ENCODE assay signal across 9 cellular contexts in genomic region chr22:32103648-32104326, GRCh38. TPM values are rescaled to one million over a fixed set of nuclear protein-coding genes. Genes with fewer than 3 reads are reported as not detected.
A peak's percentile ranks its signal among the peaks of the same experiment; 100 is the strongest.
DNase-seq lines count a peak whose midpoint lies in the region; ATAC-seq and TF ChIP-seq lines count a peak whose summit lies in the region.
"Had no signal": no experiment of that assay in that cellular context is flagged by ENCODE, and none has a peak within 500 bp of the region (broad histone marks: within the 10 kb centered on the region; RNA-seq: fewer than 3 reads in every experiment).

No MANE protein-coding gene starts in this region.

- no peak overlapping the region for H3K4me3 ChIP-seq in CD4-positive, alpha-beta memory T cell (ENCODE audit: low read length in 2 of 2)
- H3K4me3 ChIP-seq in HEK293 (ENCODE audit: low read depth, low read length) (no peak overlapping the region), liver (ENCODE audit: low read depth in 1 of 3, low read length in 3 of 3) (no peak overlapping the region), colonic mucosa (no peak overlapping the region)

- H3K4me1 Mint-ChIP-seq in CD4-positive, alpha-beta memory T cell = no peaks in the 10 kb centered on the region

- H3K36me3 ChIP-seq in CD4-positive, alpha-beta memory T cell (ENCODE audit: insufficient read depth, low read length) = no peaks in the 10 kb centered on the region
- no peaks in the 10 kb centered on the region for H3K36me3 ChIP-seq in HEK293 (ENCODE audit: control insufficient read depth in 2 of 2, insufficient read depth in 1 of 2, low read length in 2 of 2)
- no peaks in the 10 kb centered on the region for H3K36me3 ChIP-seq in liver (ENCODE audit: control insufficient read depth in 4 of 4, insufficient read depth in 3 of 4, low read depth in 1 of 4, low read length in 3 of 4)
- no peaks in the 10 kb centered on the region for H3K36me3 ChIP-seq in colonic mucosa

- peaks cover 13 to 14% of the 10 kb centered on the region in 2 donors for H3K27me3 Mint-ChIP-seq in CD4-positive, alpha-beta memory T cell

- intact Hi-C loops in CD4-positive, alpha-beta memory T cell (cut with micrococcal nuclease) = loop anchor here (1.0 to 10.0 kb wide), 2 partner anchors 104 to 901 kb away; no protein-coding TSS in a partner anchor
- intact Hi-C loops in colonic mucosa (cut with DNase I) = no loop called here

- no peak overlapping the region for H3K27ac ChIP-seq in CD4-positive, alpha-beta memory T cell (ENCODE audit: low read depth, low read length)
- H3K27ac ChIP-seq in HEK293 (ENCODE audit: extremely low read depth, low read depth, low read length) (no peak overlapping the region), VCaP (peak overlapping the region; percentile 47), liver (ENCODE audit: low read depth in 1 of 2, low read length in 2 of 2) (no peak overlapping the region), colonic mucosa (no peak overlapping the region)

- H3K9me3 Mint-ChIP-seq in CD4-positive, alpha-beta memory T cell = no peaks in the 10 kb centered on the region
- H3K9me3 Mint-ChIP-seq: activated naive CD4-positive, alpha-beta T cell treated with anti-CD3 and anti-CD28 coated beads, Interleukin-2, amount 50 U/mL, for 72 hours had no signal

- no peaks in the 10 kb centered on the region for H3K27me3 ChIP-seq in CD4-positive, alpha-beta memory T cell (ENCODE audit: insufficient read depth, low read length)
- H3K27me3 ChIP-seq in liver (ENCODE audit: control insufficient read depth in 4 of 4, insufficient read depth in 4 of 4, low read length in 3 of 4) = no peaks in the 10 kb centered on the region
- H3K27me3 ChIP-seq in colonic mucosa = no peaks in the 10 kb centered on the region

- TF ChIP-seq RAD21 in liver (IDR thresholded peaks at IDR 0.05) = peak; percentile 73 to 76

- H3K4me1 ChIP-seq in CD4-positive, alpha-beta memory T cell (ENCODE audit: insufficient read depth, low read length) = no peaks in the 10 kb centered on the region
- no peaks in the 10 kb centered on the region for H3K4me1 ChIP-seq in HEK293 (ENCODE audit: control insufficient read depth, insufficient read depth, low read length)
- no peaks in the 10 kb centered on the region for H3K4me1 ChIP-seq in liver (ENCODE audit: control insufficient read depth in 4 of 4, insufficient read depth in 4 of 4, low read length in 3 of 4)
- no peaks in the 10 kb centered on the region for H3K4me1 ChIP-seq in colonic mucosa

- TF ChIP-seq CTCF in HEK293 (tag by site-specific recombination; IDR thresholded peaks at IDR 0.05) (no peak), VCaP (conservative IDR thresholded peaks at IDR 0.05) (peak; percentile 70), liver (IDR thresholded peaks at IDR 0.05; ENCODE audit: low read depth, low read length, missing input control) (peak; percentile 39), colonic mucosa (IDR thresholded peaks at IDR 0.05) (no peak)

- ATAC-seq in GM21423 (IDR thresholded peaks at IDR 0.05; ENCODE audit: unreplicated experiment) (no peak), GM19395 (IDR thresholded peaks at IDR 0.05; ENCODE audit: unreplicated experiment) (no peak)
- ATAC-seq: activated naive CD4-positive, alpha-beta T cell treated with anti-CD3 and anti-CD28 coated beads, Interleukin-2, amount 50 U/mL, for 72 hours had no signal

- CTCF ChIA-PET in CD4-positive, alpha-beta memory T cell (lab: Charles Lee; ENCODE audit: partially characterized antibody) = interaction anchor here (0.7 to 8.6 kb wide), 9 partner anchors 10 to 883 kb away, joined by 3 to 86 read pairs (median 4); no protein-coding TSS in a partner anchor
- CTCF ChIA-PET in HEK293 (lab: Yijun Ruan, JAX) = interaction anchor here (0.7 to 2.0 kb wide), 11 partner anchors 10 to 1192 kb away, joined by 3 to 19 read pairs (median 3); no protein-coding TSS in a partner anchor

- no peaks in the 10 kb centered on the region for H3K36me3 Mint-ChIP-seq in CD4-positive, alpha-beta memory T cell
- H3K36me3 Mint-ChIP-seq: activated naive CD4-positive, alpha-beta T cell treated with anti-CD3 and anti-CD28 coated beads, Interleukin-2, amount 50 U/mL, for 72 hours had no signal

- H3K27ac Mint-ChIP-seq in CD4-positive, alpha-beta memory T cell = no peak overlapping the region
- H3K27ac Mint-ChIP-seq: activated naive CD4-positive, alpha-beta T cell treated with anti-CD3 and anti-CD28 coated beads, Interleukin-2, amount 50 U/mL, for 72 hours had no signal

- 40% methylated on average over 2 of the region's 2 CpGs for WGBS in liver

- POLR2A ChIA-PET in CD4-positive, alpha-beta memory T cell (lab: Charles Lee; ENCODE audit: partially characterized antibody) = no interaction called here
- POLR2A ChIA-PET in HEK293 (lab: Yijun Ruan, JAX) = no interaction called here

- no peaks in the 10 kb centered on the region for H3K9me3 ChIP-seq in CD4-positive, alpha-beta memory T cell (ENCODE audit: control insufficient read depth in 1 of 2, low read length in 2 of 2)
- H3K9me3 ChIP-seq in HEK293 (ENCODE audit: control insufficient read depth, insufficient read depth, low read depth, low read length) (no peaks in the 10 kb centered on the region), liver (ENCODE audit: control insufficient read depth in 4 of 4, low read length in 3 of 4) (no peaks in the 10 kb centered on the region), colonic mucosa (no peaks in the 10 kb centered on the region)

- DNase-seq in CD4-positive, alpha-beta memory T cell = peak in 4 of 5 donors; percentile 32 to 38 (median 36)
- no peak for DNase-seq in colonic mucosa
- no peak for DNase-seq in amygdala (lab: John Stamatoyannopoulos, UW)

- no peak overlapping the region for H3K4me3 Mint-ChIP-seq in CD4-positive, alpha-beta memory T cell

- H3K9ac ChIP-seq in liver (ENCODE audit: low read depth in 1 of 2, low read length in 2 of 2) (no peak overlapping the region), colonic mucosa (ENCODE audit: low read depth in 2 of 2, low read length in 2 of 2) (no peak overlapping the region)

TF ChIP-seq in HEK293, 187 proteins besides CTCF, POLR2A, EP300 and RAD21:
- TF ChIP-seq ZNF23 (tag by site-specific recombination; IDR thresholded peaks at IDR 0.05; ENCODE audit: borderline replicate concordance) (no peak), ZNF654 (tag by site-specific recombination; IDR thresholded peaks at IDR 0.05; ENCODE audit: low read depth) (peak; percentile 51)

TF ChIP-seq in liver, 16 proteins besides CTCF, POLR2A, EP300 and RAD21:
- TF ChIP-seq, protein P1, sequence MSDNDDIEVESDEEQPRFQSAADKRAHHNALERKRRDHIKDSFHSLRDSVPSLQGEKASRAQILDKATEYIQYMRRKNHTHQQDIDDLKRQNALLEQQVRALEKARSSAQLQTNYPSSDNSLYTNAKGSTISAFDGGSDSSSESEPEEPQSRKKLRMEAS (IDR thresholded peaks at IDR 0.05) = no peak
- TF ChIP-seq SP1 (IDR thresholded peaks at IDR 0.05) = no peak
- TF ChIP-seq JUND (IDR thresholded peaks at IDR 0.05) = no peak
- TF ChIP-seq ZBTB33 (IDR thresholded peaks at IDR 0.05) = no peak
- TF ChIP-seq, protein P2, sequence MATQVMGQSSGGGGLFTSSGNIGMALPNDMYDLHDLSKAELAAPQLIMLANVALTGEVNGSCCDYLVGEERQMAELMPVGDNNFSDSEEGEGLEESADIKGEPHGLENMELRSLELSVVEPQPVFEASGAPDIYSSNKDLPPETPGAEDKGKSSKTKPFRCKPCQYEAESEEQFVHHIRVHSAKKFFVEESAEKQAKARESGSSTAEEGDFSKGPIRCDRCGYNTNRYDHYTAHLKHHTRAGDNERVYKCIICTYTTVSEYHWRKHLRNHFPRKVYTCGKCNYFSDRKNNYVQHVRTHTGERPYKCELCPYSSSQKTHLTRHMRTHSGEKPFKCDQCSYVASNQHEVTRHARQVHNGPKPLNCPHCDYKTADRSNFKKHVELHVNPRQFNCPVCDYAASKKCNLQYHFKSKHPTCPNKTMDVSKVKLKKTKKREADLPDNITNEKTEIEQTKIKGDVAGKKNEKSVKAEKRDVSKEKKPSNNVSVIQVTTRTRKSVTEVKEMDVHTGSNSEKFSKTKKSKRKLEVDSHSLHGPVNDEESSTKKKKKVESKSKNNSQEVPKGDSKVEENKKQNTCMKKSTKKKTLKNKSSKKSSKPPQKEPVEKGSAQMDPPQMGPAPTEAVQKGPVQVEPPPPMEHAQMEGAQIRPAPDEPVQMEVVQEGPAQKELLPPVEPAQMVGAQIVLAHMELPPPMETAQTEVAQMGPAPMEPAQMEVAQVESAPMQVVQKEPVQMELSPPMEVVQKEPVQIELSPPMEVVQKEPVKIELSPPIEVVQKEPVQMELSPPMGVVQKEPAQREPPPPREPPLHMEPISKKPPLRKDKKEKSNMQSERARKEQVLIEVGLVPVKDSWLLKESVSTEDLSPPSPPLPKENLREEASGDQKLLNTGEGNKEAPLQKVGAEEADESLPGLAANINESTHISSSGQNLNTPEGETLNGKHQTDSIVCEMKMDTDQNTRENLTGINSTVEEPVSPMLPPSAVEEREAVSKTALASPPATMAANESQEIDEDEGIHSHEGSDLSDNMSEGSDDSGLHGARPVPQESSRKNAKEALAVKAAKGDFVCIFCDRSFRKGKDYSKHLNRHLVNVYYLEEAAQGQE (IDR thresholded peaks at IDR 0.05) = no peak
- no peak for TF ChIP-seq GABPA (IDR thresholded peaks at IDR 0.05 in 1 of 2, conservative IDR thresholded peaks at IDR 0.05 in 1 of 2)
- no peak for TF ChIP-seq EGR1 (IDR thresholded peaks at IDR 0.05; ENCODE audit: low read depth in 2 of 2)
- TF ChIP-seq FOXA2 (IDR thresholded peaks at IDR 0.05) = no peak
- TF ChIP-seq RXRA (IDR thresholded peaks at IDR 0.05) = no peak
- no peak for TF ChIP-seq TAF1 (conservative IDR thresholded peaks at IDR 0.05)
- TF ChIP-seq HNF4G (IDR thresholded peaks at IDR 0.05) = no peak

RNA-seq across cellular contexts. Expression of gene C22orf42, which starts 55.3 kb away (rescaled TPM):
- total RNA-seq in CD4-positive, alpha-beta memory T cell = not detected
- polyA plus RNA-seq in CD4-positive, alpha-beta memory T cell = not detected
- total RNA-seq in liver = not detected
- not detected for polyA plus RNA-seq in liver
- total RNA-seq in colonic mucosa = not detected
- total RNA-seq: activated naive CD4-positive, alpha-beta T cell treated with anti-CD3 and anti-CD28 coated beads, Interleukin-2, amount 50 U/mL, for 72 hours had no signal

Comparison
In these comparisons a context has a peak if more than half of its experiments do, and no peak if none do; other contexts are left out.
1. DNase-seq: peak in CD4-positive, alpha-beta memory T cell (4 of 5); none in colonic mucosa (single experiment) and amygdala (0 of 56).
2. CTCF ChIP-seq: peak in VCaP (single experiment) and liver (single experiment); none in HEK293 (single experiment) and colonic mucosa (single experiment).